35 cellular contexts compared by ENCODE assay signal in the genomic region with DNA sequence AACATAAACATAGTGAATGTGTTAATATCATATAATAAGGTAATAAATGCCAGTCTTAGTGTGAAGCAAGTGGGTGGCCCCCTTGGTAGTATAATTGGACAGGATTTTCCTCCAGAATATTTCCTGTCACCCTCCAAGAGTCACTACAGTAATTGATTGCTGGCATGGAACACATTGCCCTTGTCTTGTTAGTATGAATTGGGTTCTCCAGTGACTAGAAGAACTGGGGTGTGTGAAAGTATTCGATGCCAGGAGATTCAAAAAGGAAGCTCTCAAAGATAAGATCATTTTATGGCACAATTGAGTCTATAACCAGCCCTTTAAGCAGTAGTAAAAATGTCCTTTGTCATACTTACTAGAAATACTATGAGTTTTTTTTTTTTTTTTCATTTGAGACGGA.
"Had no signal": no experiment of that assay in that cellular context is flagged by ENCODE, and none has a peak within 500 bp of the region (broad histone marks: within the 10 kb centered on the region; RNA-seq: fewer than 3 reads in every experiment).

No MANE protein-coding gene starts in this region.

- H3K4me3 ChIP-seq: ascending aorta, breast epithelium, K562, MG63, SJSA1 had no signal

- H3K36me3 ChIP-seq: breast epithelium had no signal

- DNase-seq: activated B cell treated with CpG ODN at 0.5 μM for 24 hours; activated CD4-positive, alpha-beta memory T cell treated with anti-CD3 and anti-CD28 coated beads for 36 hours; activated CD4-positive, alpha-beta T cell treated with anti-CD3 and anti-CD28 coated beads for 4 hours; activated CD4-positive, alpha-beta T cell treated with anti-CD3 and anti-CD28 coated beads, Interleukin-2, amount 50 U/mL, for 1 hour; activated CD4-positive, CD25-positive, alpha-beta regulatory T cell treated with anti-CD3 and anti-CD28 coated beads, Interleukin-2, amount 50 U/mL, for 72 hours; activated CD8-positive, alpha-beta memory T cell treated with anti-CD3 and anti-CD28 coated beads, Interleukin-2, amount 50 U/mL, for 4 hours; activated effector memory CD4-positive, alpha-beta T cell treated with Interleukin-2 at 50 U/mL for 16 hours; activated naive CD4-positive, alpha-beta T cell; activated naive CD8-positive, alpha-beta T cell treated with anti-CD3 and anti-CD28 coated beads, Interleukin-2, amount 10 ng/mL, durations not matched to agents 7 days and 5 days; activated T-cell treated with anti-CD3 and anti-CD28 coated beads for 4 hours; activated T-cell treated with anti-CD3 and anti-CD28 coated beads, Interleukin-2, amount 50 U/mL, for 4 hours; amygdala; MG63; NCI-H1048; NCI-H1105 treated with DMSO at 0.1 percent for 48 hours; NCI-H1436; NCI-H1694; NCI-H1930; NCI-H2081 treated with DMSO at 0.1 percent for 48 hours; NCI-H226; NCI-H446 treated with DMSO at 0.1 percent for 48 hours; NCI-H524; NCI-H69; NCI-H82; SHP77 treated with DMSO at 0.1 percent for 48 hours; SK-N-SH; SW 1271; T1000 had no signal

- H3K4me1 ChIP-seq: ascending aorta, breast epithelium, SJSA1 had no signal

- H3K4me1 Mint-ChIP-seq: activated B cell treated with CpG ODN at 0.5 μM for 24 hours; activated naive CD4-positive, alpha-beta T cell treated with anti-CD3 and anti-CD28 coated beads, Interleukin-2, amount 50 U/mL, for 24 hours; activated naive CD8-positive, alpha-beta T cell treated with anti-CD3 and anti-CD28 coated beads, Interleukin-2, amount 10 ng/mL, durations not matched to agents 7 days and 5 days had no signal

- H3K27me3 ChIP-seq: ascending aorta, breast epithelium, MG63, SJSA1 had no signal

- H3K9me3 Mint-ChIP-seq: activated B cell treated with CpG ODN at 0.5 μM for 24 hours; activated CD4-positive, alpha-beta memory T cell treated with anti-CD3 and anti-CD28 coated beads for 36 hours; activated naive CD4-positive, alpha-beta T cell treated with anti-CD3 and anti-CD28 coated beads, Interleukin-2, amount 50 U/mL, for 24 hours; activated naive CD8-positive, alpha-beta T cell treated with anti-CD3 and anti-CD28 coated beads, Interleukin-2, amount 10 ng/mL, durations not matched to agents 7 days and 5 days; activated T-cell treated with anti-CD3 and anti-CD28 coated beads, Interleukin-2, amount 50 U/mL, for 4 hours had no signal

- ATAC-seq: activated T-cell treated with anti-CD3 and anti-CD28 coated beads, Interleukin-2, amount 50 U/mL, for 4 hours; K562; Panc1 had no signal

- H3K27ac Mint-ChIP-seq: activated B cell treated with CpG ODN at 0.5 μM for 24 hours; activated CD4-positive, alpha-beta memory T cell treated with anti-CD3 and anti-CD28 coated beads for 36 hours; activated naive CD4-positive, alpha-beta T cell treated with anti-CD3 and anti-CD28 coated beads, Interleukin-2, amount 50 U/mL, for 24 hours; activated naive CD8-positive, alpha-beta T cell treated with anti-CD3 and anti-CD28 coated beads, Interleukin-2, amount 10 ng/mL, durations not matched to agents 7 days and 5 days had no signal

- H3K9me3 ChIP-seq: ascending aorta, breast epithelium, MG63, SJSA1, SK-N-SH had no signal

- H3K4me3 Mint-ChIP-seq: activated B cell treated with CpG ODN at 0.5 μM for 24 hours; activated CD4-positive, alpha-beta memory T cell treated with anti-CD3 and anti-CD28 coated beads for 36 hours; activated naive CD4-positive, alpha-beta T cell treated with anti-CD3 and anti-CD28 coated beads, Interleukin-2, amount 50 U/mL, for 24 hours; activated naive CD8-positive, alpha-beta T cell treated with anti-CD3 and anti-CD28 coated beads, Interleukin-2, amount 10 ng/mL, durations not matched to agents 7 days and 5 days; activated T-cell treated with anti-CD3 and anti-CD28 coated beads, Interleukin-2, amount 50 U/mL, for 4 hours had no signal

- H3K27me3 Mint-ChIP-seq: activated B cell treated with CpG ODN at 0.5 μM for 24 hours; activated CD4-positive, alpha-beta memory T cell treated with anti-CD3 and anti-CD28 coated beads for 36 hours; activated naive CD4-positive, alpha-beta T cell treated with anti-CD3 and anti-CD28 coated beads, Interleukin-2, amount 50 U/mL, for 24 hours; activated naive CD8-positive, alpha-beta T cell treated with anti-CD3 and anti-CD28 coated beads, Interleukin-2, amount 10 ng/mL, durations not matched to agents 7 days and 5 days had no signal

- H3K27ac ChIP-seq: ascending aorta, breast epithelium, SJSA1, VCaP had no signal
